Comparison of ENCODE assay signal across 14 cellular contexts in genomic region chr1:62241357-62242131, GRCh38. TPM values are rescaled to one million over a fixed set of nuclear protein-coding genes. Genes with fewer than 3 reads are reported as not detected.
DNase-seq lines count a peak whose midpoint lies in the region; ATAC-seq, FAIRE-seq and TF ChIP-seq lines count a peak whose summit lies in the region.
"Had no signal": no experiment of that assay in that cellular context is flagged by ENCODE, and none has a peak within 500 bp of the region (broad histone marks: within the 10 kb centered on the region; RNA-seq: fewer than 3 reads in every experiment).

No MANE protein-coding gene starts in this region.

- no peak for TF ChIP-seq EP300 in A549 (IDR thresholded peaks at IDR 0.05)

- H3K9me3 Mint-ChIP-seq in GM23338: peaks cover 12% of the 10 kb centered on the region; the same call in 2 of the 3 replicates
- H3K9me3 Mint-ChIP-seq: activated T-helper 17 cell treated with anti-CD3 and anti-CD28 coated beads, Interleukin-2, amount 50 U/mL, for 72 hours; T-helper 2 cell treated with Interferon-gamma antibody and Interleukin-4, amounts not matched to agents 5 μg/mL and 100 μg/mL, for 36 hours had no signal

- H3K4me1 ChIP-seq in A549: peaks cover 33% of the 10 kb centered on the region
- peaks cover 11% of the 10 kb centered on the region for H3K4me1 ChIP-seq in GM23338 (ENCODE audit: insufficient read depth)
- peaks cover 23% of the 10 kb centered on the region for H3K4me1 ChIP-seq in RWPE2 (ENCODE audit: insufficient read depth, poor library complexity, severe bottlenecking)
- H3K4me1 ChIP-seq in mesenchymal stem cell (ENCODE audit: control insufficient read depth, insufficient read depth, low read depth, low read length): peaks cover 2% of the 10 kb centered on the region

- TF ChIP-seq RAD21 in A549 (conservative IDR thresholded peaks at IDR 0.05 in 1 of 2, IDR thresholded peaks at IDR 0.05 in 1 of 2): no peak

- H3K9ac ChIP-seq in mesenchymal stem cell (ENCODE audit: low read length): no peak overlapping the region

- 17% methylated on average over 9 of the region's 12 CpGs for WGBS in A549 (ENCODE audit: missing lambda C conversion rate)
- 40% methylated on average over 11 of the region's 12 CpGs for WGBS in mesenchymal stem cell

- H3K27ac Mint-ChIP-seq in GM23338: no peak overlapping the region
- H3K27ac Mint-ChIP-seq: activated T-helper 17 cell treated with anti-CD3 and anti-CD28 coated beads, Interleukin-2, amount 50 U/mL, for 72 hours; T-helper 2 cell treated with Interferon-gamma antibody and Interleukin-4, amounts not matched to agents 5 μg/mL and 100 μg/mL, for 36 hours had no signal

- no peak overlapping the region for H2BK12ac ChIP-seq in mesenchymal stem cell (ENCODE audit: low read length in 2 of 2)

- FAIRE-seq in A549 (lab: Jason Lieb, UNC): no peak

- peak overlapping the region; percentile 34 to 68; a peak in 5 of 6 replicates for H3K27ac ChIP-seq in A549
- H3K27ac ChIP-seq in GM23338 (ENCODE audit: low read depth): no peak overlapping the region
- H3K27ac ChIP-seq in RWPE2 (ENCODE audit: poor library complexity, severe bottlenecking): peak overlapping the region; percentile 14
- H3K27ac ChIP-seq in mesenchymal stem cell (ENCODE audit: low read length, poor library complexity, severe bottlenecking): no peak overlapping the region

- H3K36me3 Mint-ChIP-seq in GM23338 (ENCODE audit: low read depth): peaks cover 10% of the 10 kb centered on the region

- H2AFZ ChIP-seq in GM23338 (peak overlapping the region; percentile 28; the same call in 1 of the 2 replicates), mesenchymal stem cell (ENCODE audit: low read depth, low read length) (no peak overlapping the region)

- no peak overlapping the region for H3K14ac ChIP-seq in mesenchymal stem cell (ENCODE audit: low read length in 2 of 2)

- H3K23ac ChIP-seq in mesenchymal stem cell (ENCODE audit: low read length in 2 of 2): no peak overlapping the region

- H3K4me2 ChIP-seq in A549 (peak overlapping the region; percentile 72), GM23338 (no peak overlapping the region), mesenchymal stem cell (ENCODE audit: low read length, poor library complexity, severe bottlenecking) (no peak overlapping the region)

- H4K20me1 ChIP-seq in GM23338 (replicated peaks; ENCODE audit: insufficient read depth): no peaks in the 10 kb centered on the region

- H2BK5ac ChIP-seq in mesenchymal stem cell (ENCODE audit: low read depth, low read length, poor library complexity, severe bottlenecking): no peak overlapping the region

- H3K27me3 Mint-ChIP-seq in GM23338 (ENCODE audit: insufficient read depth, low read depth, poor library complexity): peaks cover 7% of the 10 kb centered on the region

- H2AK5ac ChIP-seq in mesenchymal stem cell (ENCODE audit: low read length, severe bottlenecking): no peak overlapping the region

- H3K4me1 Mint-ChIP-seq in GM23338: peaks cover 23% of the 10 kb centered on the region
- H3K4me1 Mint-ChIP-seq: activated T-helper 17 cell treated with anti-CD3 and anti-CD28 coated beads, Interleukin-2, amount 50 U/mL, for 72 hours had no signal

- H3K4me3 Mint-ChIP-seq in GM23338: no peak overlapping the region
- H3K4me3 Mint-ChIP-seq: activated T-helper 17 cell treated with anti-CD3 and anti-CD28 coated beads, Interleukin-2, amount 50 U/mL, for 72 hours; T-helper 2 cell treated with Interferon-gamma antibody and Interleukin-4, amounts not matched to agents 5 μg/mL and 100 μg/mL, for 36 hours had no signal

- H3K79me1 ChIP-seq in mesenchymal stem cell (replicated peaks; ENCODE audit: low read length, poor library complexity, severe bottlenecking): no peaks in the 10 kb centered on the region

- DNase-seq in A549 (ENCODE audit: low read depth in 1 of 2, low spot score in 1 of 2): peak in 1 of 2 experiments; percentile 33
- DNase-seq in GM23338 (ENCODE audit: low spot score): no peak
- no peak for DNase-seq in RWPE2 (ENCODE audit: low spot score)
- peak; percentile 45 for DNase-seq in mesenchymal stem cell
- DNase-seq in activated CD4-positive, alpha-beta T cell treated with anti-CD3 and anti-CD28 coated beads, Interleukin-2, amount 50 U/mL, for 4 hours: no peak
- DNase-seq in stimulated activated CD4-positive, alpha-beta T cell treated with anti-CD3 and anti-CD28 coated beads, Interleukin-2, amount 100 ng/mL, for 24 hours: no peak
- DNase-seq: activated CD4-positive, alpha-beta T cell treated with anti-CD3 and anti-CD28 coated beads, Interleukin-2, amount 50 U/mL, for 48 hours had no signal

- no peak overlapping the region for H2BK120ac ChIP-seq in mesenchymal stem cell (ENCODE audit: low read depth, low read length)

- H3F3A ChIP-seq in GM23338 (replicated peaks; ENCODE audit: low read depth): 0 out of 2 replicates have a peak, but pooled peaks cover 7% of the 10 kb centered on the region

- no peaks in the 10 kb centered on the region for H3K27me3 ChIP-seq in GM23338 (ENCODE audit: insufficient read depth)
- no peaks in the 10 kb centered on the region for H3K27me3 ChIP-seq in RWPE2 (ENCODE audit: insufficient read depth, poor library complexity, severe bottlenecking)
- no peaks in the 10 kb centered on the region for H3K27me3 ChIP-seq in mesenchymal stem cell (ENCODE audit: control insufficient read depth in 1 of 2, insufficient read depth in 1 of 2, low read length in 2 of 2)

- no peaks in the 10 kb centered on the region for H3K79me2 ChIP-seq in GM23338 (replicated peaks; ENCODE audit: insufficient read depth)

- no peak overlapping the region for H3K4me3 ChIP-seq in A549
- H3K4me3 ChIP-seq in GM23338: no peak overlapping the region
- H3K4me3 ChIP-seq in RWPE2 (ENCODE audit: severe bottlenecking): no peak overlapping the region
- H3K4me3 ChIP-seq in mesenchymal stem cell (ENCODE audit: insufficient read depth in 1 of 2, low read depth in 1 of 2, low read length in 2 of 2): no peak overlapping the region

- POLR2A ChIA-PET in A549 (lab: Yijun Ruan, JAX): no interaction called here

- peak overlapping the region in 1 of 2 experiments; percentile 18 for H3K18ac ChIP-seq in mesenchymal stem cell (ENCODE audit: low read depth in 1 of 2, low read length in 2 of 2)

- ATAC-seq in A549: peak; percentile 54 to 84; a peak in 3 of 6 replicates
- no peak for ATAC-seq in GM23338
- ATAC-seq in RWPE2 (ENCODE audit: low read depth): peak; percentile 26; the same call in 1 of the 3 replicates
- no peak for ATAC-seq in GM18907 (IDR thresholded peaks at IDR 0.05; ENCODE audit: unreplicated experiment)
- ATAC-seq in HG02610 (IDR thresholded peaks at IDR 0.05; ENCODE audit: unreplicated experiment): no peak
- ATAC-seq: activated T-helper 17 cell treated with anti-CD3 and anti-CD28 coated beads, Interleukin-2, amount 50 U/mL, for 72 hours; HCT116 had no signal

- CTCF ChIA-PET in A549 (lab: Yijun Ruan, JAX): interaction anchor here (1.1 to 1.9 kb wide), 2 partner anchors 21 to 165 kb away, joined by 3 to 5 read pairs; no protein-coding TSS in a partner anchor

- TF ChIP-seq CTCF in A549 (IDR thresholded peaks at IDR 0.05): no peak
- no peak for TF ChIP-seq CTCF in GM23338 (conservative IDR thresholded peaks at IDR 0.05; ENCODE audit: low read depth in 2 of 2)
- no peak for TF ChIP-seq CTCF in RWPE2 (IDR thresholded peaks at IDR 0.05; ENCODE audit: poor library complexity, severe bottlenecking)

- no peaks in the 10 kb centered on the region for H3K9me3 ChIP-seq in A549
- no peaks in the 10 kb centered on the region for H3K9me3 ChIP-seq in RWPE2 (ENCODE audit: severe bottlenecking)
- no peaks in the 10 kb centered on the region for H3K9me3 ChIP-seq in mesenchymal stem cell (ENCODE audit: control insufficient read depth, low read length)

- no peaks in the 10 kb centered on the region for H3K36me3 ChIP-seq in GM23338 (ENCODE audit: insufficient read depth)
- no peaks in the 10 kb centered on the region for H3K36me3 ChIP-seq in RWPE2 (ENCODE audit: low read depth)
- no peaks in the 10 kb centered on the region for H3K36me3 ChIP-seq in mesenchymal stem cell (ENCODE audit: control insufficient read depth in 1 of 2, insufficient read depth in 2 of 2, low read depth in 1 of 2, low read length in 2 of 2)

- no peak overlapping the region for H2BK15ac ChIP-seq in mesenchymal stem cell (ENCODE audit: low read depth, poor library complexity, severe bottlenecking)

- H4K8ac ChIP-seq in mesenchymal stem cell (ENCODE audit: low read length): no peak overlapping the region

- no peak overlapping the region for H4K91ac ChIP-seq in mesenchymal stem cell (ENCODE audit: low read length)

- H3K9me2 ChIP-seq in GM23338 (ENCODE audit: insufficient read depth): no peaks in the 10 kb centered on the region

- H3K4ac ChIP-seq in mesenchymal stem cell (ENCODE audit: low read depth in 1 of 2, low read length in 2 of 2): no peak overlapping the region

- no peak for TF ChIP-seq POLR2A in A549 (IDR thresholded peaks at IDR 0.05; ENCODE audit: low read length)

TF ChIP-seq in A549, 52 proteins besides CTCF, POLR2A, EP300 and RAD21 (continues in another document):
- TF ChIP-seq PHF8 (IDR thresholded peaks at IDR 0.05; ENCODE audit: borderline replicate concordance, low read depth) (no peak), MYC (IDR thresholded peaks at IDR 0.05; ENCODE audit: borderline replicate concordance, low read length) (no peak), KDM1A (IDR thresholded peaks at IDR 0.05; ENCODE audit: low read depth) (no peak)

TF ChIP-seq in GM23338, 12 proteins besides CTCF, POLR2A, EP300 and RAD21 (continues in another document):
- TF ChIP-seq EZH2phosphoT487 (IDR thresholded peaks at IDR 0.05; ENCODE audit: unreplicated experiment) (no peak), CREB1 (CRISPR knock-in tag; IDR thresholded peaks at IDR 0.05; ENCODE audit: low read depth) (no peak), ZNF114 (CRISPR knock-in tag; IDR thresholded peaks at IDR 0.05) (no peak), JUNB (IDR thresholded peaks at IDR 0.05; ENCODE audit: unreplicated experiment) (no peak), NANOG (IDR thresholded peaks at IDR 0.05; ENCODE audit: borderline replicate concordance) (no peak), EZH2 (IDR thresholded peaks at IDR 0.05; ENCODE audit: low read depth, unreplicated experiment) (no peak), POLR2AphosphoS5 (IDR thresholded peaks at IDR 0.05; ENCODE audit: low read depth) (no peak)

RNA-seq across cellular contexts. Expression of gene L1TD1, which starts 46.9 kb away (rescaled TPM):
- polyA plus RNA-seq in A549 (2011; rRNA removed) (not detected in 2 replicates), A549 (2017; fragmentation: RNase III; extraction: RNeasy Plus Mini Kit Qiagen cat#74134 plus additional on column Dnase treatment) (not detected in 3 replicates), GM23338 (2016; fragmentation: Nextera tagmentation; extraction: Ambion mirVana) (509 and 628 TPM in 2 replicates)
- not detected in 2 replicates for polyA plus RNA-seq in A549 (2012; cell fraction: cytosol; rRNA removed)
- not detected in 2 replicates for polyA plus RNA-seq in A549 (2012; cell fraction: nucleus; rRNA removed)
- polyA minus RNA-seq in A549 (2011; rRNA and poly(A)+ RNA removed): not detected in 2 replicates
- total RNA-seq in GM23338 (2014; rRNA removed; shearing (Covaris generic)): 280 and 283 TPM in 2 replicates
- 0.01 TPM for polyA plus RNA-seq in mesenchymal stem cell (2013, experiment 1 of 2)
- 0.01 TPM for polyA plus RNA-seq in mesenchymal stem cell (2013, experiment 2 of 2)
- total RNA-seq: activated T-helper 17 cell treated with anti-CD3 and anti-CD28 coated beads, Interleukin-2, amount 50 U/mL, for 72 hours; glomerular endothelial cell; HT1080 had no signal

Comparison
In these comparisons a context has a peak if more than half of its experiments do, and no peak if none do; other contexts are left out.
1. ATAC-seq: peak in A549 (2 of 2) and RWPE2 (single experiment); none in GM23338 (single experiment), GM18907 (single experiment) and HG02610 (single experiment).
2. H3K27ac ChIP-seq: peak in A549 (2 of 2) and RWPE2 (single experiment); none in GM23338 (single experiment) and mesenchymal stem cell (single experiment).
3. RNA of gene L1TD1, which starts 46.9 kb away (polyA plus RNA-seq): 509 to 628 TPM in GM23338; not detected in A549; every median in the first group is over 100 times any median in the second.